11 cellular contexts compared by ENCODE assay signal in the genomic region with DNA sequence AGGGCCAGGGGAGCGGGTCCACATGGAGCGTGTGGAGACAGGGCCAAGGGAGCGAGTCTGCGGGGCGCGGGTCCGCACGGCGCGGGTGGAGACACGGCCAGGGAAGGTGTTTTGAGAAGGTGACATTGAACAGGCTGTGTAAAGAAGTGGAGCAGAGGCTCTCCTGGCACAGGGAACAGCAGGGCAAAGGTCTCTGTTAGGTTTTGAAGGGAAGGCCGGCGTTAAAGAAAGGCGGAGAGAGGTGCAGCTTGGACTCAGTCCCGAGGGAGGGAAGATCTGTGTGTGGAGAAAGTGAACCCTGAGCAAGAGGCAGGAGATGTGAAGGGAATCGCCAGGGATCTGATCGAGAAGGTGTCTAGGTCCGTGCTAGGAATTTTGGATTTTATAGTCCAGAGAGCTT. TPM values are rescaled to one million over a fixed set of nuclear protein-coding genes. Genes with fewer than 3 reads are reported as not detected.
A peak's percentile ranks its signal among the peaks of the same experiment; 100 is the strongest.
DNase-seq lines count a peak whose midpoint lies in the region; ATAC-seq and TF ChIP-seq lines count a peak whose summit lies in the region.
"Had no signal": no experiment of that assay in that cellular context is flagged by ENCODE, and none has a peak within 500 bp of the region (broad histone marks: within the 10 kb centered on the region; RNA-seq: fewer than 3 reads in every experiment).

No MANE protein-coding gene starts in this region.

- H3K27ac ChIP-seq in SK-N-MC (peak overlapping the region; percentile 68; the same call in 1 of the 2 replicates), hepatocyte (no peak overlapping the region)
- H3K27ac ChIP-seq: SJCRH30 had no signal

- H3K4me3 ChIP-seq in SK-N-MC (peak overlapping the region; percentile 52), hepatocyte (no peak overlapping the region)
- H3K4me3 ChIP-seq: SJCRH30 had no signal

- no peak for TF ChIP-seq CTCF in hepatocyte (IDR thresholded peaks at IDR 0.05; ENCODE audit: poor library complexity)

- CTCF ChIA-PET in activated CD4-positive, alpha-beta T cell treated with anti-CD3 and anti-CD28 coated beads, Interleukin-2, amount 10 ng/mL, durations not matched to agents 7 days and 5 days (lab: Charles Lee) = no interaction called here

- peaks cover 5% of the 10 kb centered on the region for H4K20me1 ChIP-seq in hepatocyte (ENCODE audit: insufficient read depth, poor library complexity, severe bottlenecking)

- peaks cover 19% of the 10 kb centered on the region for H3K79me2 ChIP-seq in hepatocyte

- H3K36me3 Mint-ChIP-seq in activated CD4-positive, alpha-beta T cell treated with anti-CD3 and anti-CD28 coated beads, Interleukin-2, amount 10 ng/mL, durations not matched to agents 7 days and 5 days (ENCODE audit: low read depth) = peaks cover 33% of the 10 kb centered on the region

- H3K4me1 Mint-ChIP-seq in activated CD4-positive, alpha-beta T cell treated with anti-CD3 and anti-CD28 coated beads, Interleukin-2, amount 10 ng/mL, durations not matched to agents 7 days and 5 days = peaks cover 20% of the 10 kb centered on the region

- H2AFZ ChIP-seq in hepatocyte = no peak overlapping the region

- peaks cover 13% of the 10 kb centered on the region for H3K4me1 ChIP-seq in hepatocyte (ENCODE audit: insufficient read depth)
- H3K4me1 ChIP-seq: SJCRH30 had no signal

- H3K27me3 Mint-ChIP-seq in activated CD4-positive, alpha-beta T cell treated with anti-CD3 and anti-CD28 coated beads, Interleukin-2, amount 10 ng/mL, durations not matched to agents 7 days and 5 days = no peaks in the 10 kb centered on the region

- POLR2A ChIA-PET in activated CD4-positive, alpha-beta T cell treated with anti-CD3 and anti-CD28 coated beads, Interleukin-2, amount 10 ng/mL, durations not matched to agents 7 days and 5 days (lab: Charles Lee) = no interaction called here

- peak overlapping the region; percentile 69 for H3K4me3 Mint-ChIP-seq in activated CD4-positive, alpha-beta T cell treated with anti-CD3 and anti-CD28 coated beads, Interleukin-2, amount 10 ng/mL, durations not matched to agents 7 days and 5 days

- H3K9me3 Mint-ChIP-seq in activated CD4-positive, alpha-beta T cell treated with anti-CD3 and anti-CD28 coated beads, Interleukin-2, amount 10 ng/mL, durations not matched to agents 7 days and 5 days = peaks cover 3% of the 10 kb centered on the region

- peak overlapping the region; percentile 39 for H3K27ac Mint-ChIP-seq in activated CD4-positive, alpha-beta T cell treated with anti-CD3 and anti-CD28 coated beads, Interleukin-2, amount 10 ng/mL, durations not matched to agents 7 days and 5 days

- peaks cover 33% of the 10 kb centered on the region for H3K36me3 ChIP-seq in SK-N-MC (ENCODE audit: insufficient read depth, low read length)
- H3K36me3 ChIP-seq in hepatocyte (replicated peaks; ENCODE audit: insufficient read depth, low read depth) = no peaks in the 10 kb centered on the region

- no peaks in the 10 kb centered on the region for H3K27me3 ChIP-seq in hepatocyte
- H3K27me3 ChIP-seq: SJCRH30 had no signal

- H3K4me2 ChIP-seq in hepatocyte = peak overlapping the region; percentile 73

- H3K9me3 ChIP-seq in SK-N-MC (ENCODE audit: low read depth, low read length) = no peaks in the 10 kb centered on the region
- H3K9me3 ChIP-seq in hepatocyte (ENCODE audit: low read depth) = no peaks in the 10 kb centered on the region
- H3K9me3 ChIP-seq: SJCRH30 had no signal

- 43% methylated on average over 9 of the region's 18 CpGs for WGBS in hepatocyte (ENCODE audit: low lambda C conversion rate, missing lambda C conversion rate)

- peak overlapping the region; percentile 37 for H3K9ac ChIP-seq in SK-N-MC (ENCODE audit: insufficient read length)

- H3K9me2 ChIP-seq in hepatocyte (replicated peaks; ENCODE audit: insufficient read depth) = no peaks in the 10 kb centered on the region

- no peak for ATAC-seq in HG03280 (IDR thresholded peaks at IDR 0.05; ENCODE audit: unreplicated experiment)
- no peak for ATAC-seq in HG03460 (IDR thresholded peaks at IDR 0.05; ENCODE audit: unreplicated experiment)

- DNase-seq in activated CD4-positive, alpha-beta T cell treated with anti-CD3 and anti-CD28 coated beads, Interleukin-2, amount 10 ng/mL, durations not matched to agents 7 days and 5 days = no peak
- DNase-seq in activated CD4-positive, alpha-beta T cell treated with anti-CD3 and anti-CD28 coated beads, Interleukin-2, amount 50 U/mL, for 4 hours = no peak
- DNase-seq in SK-N-MC (ENCODE audit: low read depth, low spot score) (no peak), hepatocyte (ENCODE audit: low spot score) (peak; percentile 58), retina (peak; percentile 13)
- DNase-seq in stimulated activated CD4-positive, alpha-beta T cell treated with anti-CD3 and anti-CD28 coated beads, Interleukin-12 subunit alpha, Interleukin-12 subunit beta, amount 100 ng/mL, for 4 hours = no peak
- DNase-seq: activated effector memory CD4-positive, alpha-beta T cell treated with Interleukin-2 at 50 U/mL for 16 hours; NCI-H1048; SJCRH30 had no signal

RNA-seq across cellular contexts. Expression of gene PXMP2, which starts 1.8 kb away (rescaled TPM):
- total RNA-seq in activated CD4-positive, alpha-beta T cell treated with anti-CD3 and anti-CD28 coated beads, Interleukin-2, amount 10 ng/mL, durations not matched to agents 7 days and 5 days = 10 to 100 TPM; 35.9 to 38.9 TPM
- 61.8 and 67.3 TPM in 2 replicates for total RNA-seq in hepatocyte
- 76.1 and 82.7 TPM in 2 replicates for polyA plus RNA-seq in hepatocyte

RNA-seq across cellular contexts. Expression of gene POLE, which starts 2.1 kb away (rescaled TPM):
- total RNA-seq in activated CD4-positive, alpha-beta T cell treated with anti-CD3 and anti-CD28 coated beads, Interleukin-2, amount 10 ng/mL, durations not matched to agents 7 days and 5 days = 100 to 1,000 TPM; 167 to 176 TPM
- 16.9 and 34.2 TPM in 2 replicates for total RNA-seq in hepatocyte
- 26.6 and 44.6 TPM in 2 replicates for polyA plus RNA-seq in hepatocyte

RNA-seq across cellular contexts. Expression of gene PGAM5, which starts 21.4 kb away (rescaled TPM):
- total RNA-seq in activated CD4-positive, alpha-beta T cell treated with anti-CD3 and anti-CD28 coated beads, Interleukin-2, amount 10 ng/mL, durations not matched to agents 7 days and 5 days = 10 to 100 TPM; 46.4 to 48.7 TPM
- total RNA-seq in hepatocyte = 19.7 and 27.2 TPM in 2 replicates
- polyA plus RNA-seq in hepatocyte = 17.6 and 21.5 TPM in 2 replicates

Comparison
In these comparisons a context has a peak if more than half of its experiments do, and no peak if none do; other contexts are left out.
1. DNase-seq: peak in hepatocyte (single experiment) and retina (single experiment); none in activated CD4-positive, alpha-beta T cell treated with anti-CD3 and anti-CD28 coated beads, Interleukin-2, amount 10 ng/mL, durations not matched to agents 7 days and 5 days (single experiment), activated CD4-positive, alpha-beta T cell treated with anti-CD3 and anti-CD28 coated beads, Interleukin-2, amount 50 U/mL, for 4 hours (0 of 2), SK-N-MC (single experiment) and stimulated activated CD4-positive, alpha-beta T cell treated with anti-CD3 and anti-CD28 coated beads, Interleukin-12 subunit alpha, Interleukin-12 subunit beta, amount 100 ng/mL, for 4 hours (single experiment).